Comparison of ENCODE assay signal across 10 cellular contexts in genomic region chr15:53962646-53963561, GRCh38. TPM values are rescaled to one million over a fixed set of nuclear protein-coding genes. Genes with fewer than 3 reads are reported as not detected.
DNase-seq lines count a peak whose midpoint lies in the region; ATAC-seq, FAIRE-seq and TF ChIP-seq lines count a peak whose summit lies in the region.
"Had no signal": no experiment of that assay in that cellular context is flagged by ENCODE, and none has a peak within 500 bp of the region (broad histone marks: within the 10 kb centered on the region; RNA-seq: fewer than 3 reads in every experiment).

No MANE protein-coding gene starts in this region.

- TF ChIP-seq RAD21 in K562 (CRISPR knock-in tag; conservative IDR thresholded peaks at IDR 0.05 in 1 of 2, IDR thresholded peaks at IDR 0.05 in 1 of 2) = peak; percentile 16 to 42; a peak in 1 of 4 replicates

- H3K79me1 ChIP-seq in mesendoderm (ENCODE audit: low read length) = no peaks in the 10 kb centered on the region

- H4K8ac ChIP-seq in mesendoderm (ENCODE audit: low read depth, low read length) = no peak overlapping the region

- CTCF ChIA-PET in K562 (lab: Yijun Ruan, JAX; ENCODE audit: low intra/inter-chr PET ratio) = interaction anchor here (0.7 kb wide), 1 partner anchor 1477 kb away, joined by 3 read pairs; no protein-coding TSS in a partner anchor

- H3K23ac ChIP-seq in mesendoderm (ENCODE audit: low read length) = no peak overlapping the region

- H3K9me1 ChIP-seq in K562 (ENCODE audit: control insufficient read depth, insufficient read depth, low read length) = no peaks in the 10 kb centered on the region

- no peak for ATAC-seq in K562
- ATAC-seq in HG02970 (IDR thresholded peaks at IDR 0.05; ENCODE audit: low FRiP score, unreplicated experiment) = no peak
- ATAC-seq in GM21825 (IDR thresholded peaks at IDR 0.05; ENCODE audit: unreplicated experiment) = no peak

- no peaks in the 10 kb centered on the region for H3K36me3 ChIP-seq in K562 (ENCODE audit: control insufficient read depth, insufficient read depth, low read length)
- no peaks in the 10 kb centered on the region for H3K36me3 ChIP-seq in mesendoderm (ENCODE audit: control insufficient read depth, insufficient read depth, low read length)

- H3K9ac ChIP-seq in K562 (ENCODE audit: insufficient read depth in 1 of 2, low read depth in 2 of 2, low read length in 2 of 2) = no peak overlapping the region
- H3K9ac ChIP-seq in mesendoderm (ENCODE audit: low read length) = no peak overlapping the region

- no peaks in the 10 kb centered on the region for H4K20me1 ChIP-seq in K562 (replicated peaks; ENCODE audit: control insufficient read depth, insufficient read depth, low read length)

- no peak overlapping the region for H4K5ac ChIP-seq in mesendoderm (ENCODE audit: low read length)

- H3K27ac ChIP-seq in K562 (ENCODE audit: extremely low read depth, low read depth, low read length) (no peak overlapping the region), mesendoderm (ENCODE audit: low read depth, low read length) (no peak overlapping the region)

- no peak overlapping the region for H2AFZ ChIP-seq in K562 (ENCODE audit: low read depth, low read length)

- H2BK5ac ChIP-seq in mesendoderm (ENCODE audit: low read length) = no peak overlapping the region

- H3K9me3 ChIP-seq in K562 (replicated peaks; ENCODE audit: control insufficient read depth, insufficient read depth, low read depth, low read length) = no peaks in the 10 kb centered on the region

- no peak overlapping the region for H2BK15ac ChIP-seq in mesendoderm (replicated peaks; ENCODE audit: low read depth)

- H3K27me3 ChIP-seq in K562 (ENCODE audit: control insufficient read depth in 2 of 2, insufficient read depth in 2 of 2, low read length in 2 of 2) = no peaks in the 10 kb centered on the region
- H3K27me3 ChIP-seq in mesendoderm (ENCODE audit: insufficient read depth, low read length, poor library complexity) = no peaks in the 10 kb centered on the region

- peak in 2 of 3 experiments; percentile 32 to 33; a peak in 2 of 6 replicates for TF ChIP-seq CTCF in K562 (IDR thresholded peaks at IDR 0.05 in 2 of 3, conservative IDR thresholded peaks at IDR 0.05 in 1 of 3; ENCODE audit: insufficient read depth in 2 of 3, low read depth in 1 of 3, low read length in 3 of 3)

- POLR2A ChIA-PET in K562 (lab: Yijun Ruan, JAX) = interaction anchor here (0.6 to 0.7 kb wide), 2 partner anchors 22 to 40 kb away, joined by 3 read pairs; no protein-coding TSS in a partner anchor

- TF ChIP-seq EP300 in K562 (IDR thresholded peaks at IDR 0.05; ENCODE audit: low read length) = no peak

- H3K4me2 ChIP-seq in K562 (ENCODE audit: insufficient read depth, low read length) (no peak overlapping the region), mesendoderm (ENCODE audit: low read length) (no peak overlapping the region)

- H2BK120ac ChIP-seq in mesendoderm (ENCODE audit: low read depth, low read length) = no peak overlapping the region

- DNase-seq in NCI-H82 (lab: John Stamatoyannopoulos, UW) (peak; percentile 68), NCI-H82 treated with DMSO at 0.1 percent for 48 hours (lab: John Stamatoyannopoulos, UW; ENCODE audit: unreplicated experiment) (no peak), NCI-H1092 (lab: John Stamatoyannopoulos, UW) (peak; percentile 0), K562 (ENCODE audit: extremely low read depth in 1 of 4, low spot score in 3 of 4) (peak in 1 of 4 experiments; percentile 13), mesendoderm (peak; percentile 40), COLO829 (ENCODE audit: low spot score) (no peak)

- H2AK5ac ChIP-seq in mesendoderm (ENCODE audit: low read length) = no peak overlapping the region

- no peak overlapping the region for H3K4ac ChIP-seq in mesendoderm (ENCODE audit: low read depth, low read length)

- FAIRE-seq in K562 (lab: Jason Lieb, UNC) = no peak
- FAIRE-seq: islet of Langerhans had no signal

- no peaks in the 10 kb centered on the region for H3K79me2 ChIP-seq in K562 (ENCODE audit: control insufficient read depth, insufficient read depth, low read length)
- H3K79me2 ChIP-seq in mesendoderm (ENCODE audit: control insufficient read depth, insufficient read depth, low read length) = no peaks in the 10 kb centered on the region

- in situ Hi-C loops in K562 (cut with MboI) = no loop called here

- no peak overlapping the region for H3K4me3 ChIP-seq in K562
- no peak overlapping the region for H3K4me3 ChIP-seq in mesendoderm (ENCODE audit: low read length)

- intact Hi-C loops in K562 (cut with micrococcal nuclease) = no loop called here

- WGBS in K562 (ENCODE audit: insufficient coverage, low coverage, missing lambda C conversion rate) = 0% methylated on average over 4 of the region's 4 CpGs
- WGBS in mesendoderm (ENCODE audit: extremely low coverage, insufficient coverage, low lambda C conversion rate) = no CpG with 5 or more reads among the region's 4 CpGs

- no peak overlapping the region for H3K56ac ChIP-seq in mesendoderm (ENCODE audit: low read length)

- no peak for TF ChIP-seq POLR2A in K562 (conservative IDR thresholded peaks at IDR 0.05)

- H3K4me1 ChIP-seq in K562 (replicated peaks in 1 of 2; ENCODE audit: control insufficient read depth in 2 of 2, insufficient read depth in 2 of 2, low read length in 2 of 2) (no peaks in the 10 kb centered on the region), mesendoderm (ENCODE audit: control insufficient read depth, low read depth, low read length) (no peaks in the 10 kb centered on the region)

- H3K18ac ChIP-seq in mesendoderm (ENCODE audit: low read length) = no peak overlapping the region

- BruUV-seq in K562 (replicated peaks; lab: Mats Ljungman, UMichigan) = no TSS peak

TF ChIP-seq in K562, 482 proteins besides CTCF, POLR2A, EP300 and RAD21:
- TF ChIP-seq ZC3H4 (CRISPR knock-in tag; IDR thresholded peaks at IDR 0.05; ENCODE audit: borderline replicate concordance) (no peak), CEBPG (CRISPR knock-in tag; IDR thresholded peaks at IDR 0.05) (no peak), CEBPG (tag; conservative IDR thresholded peaks at IDR 0.05 in 1 of 2, IDR thresholded peaks at IDR 0.05 in 1 of 2) (0 out of 4 replicates have a peak, but pooled peaks of 1 of the 2 experiments have one; percentile 2)

RNA-seq across cellular contexts. Expression of gene UNC13C, which starts 15.3 kb away (rescaled TPM):
- total RNA-seq in K562 (2011; cell fraction: chromatin; rRNA removed; ENCODE audit: low replicate concordance) = not detected in 2 replicates
- not detected in 2 replicates for total RNA-seq in K562 (2011; cell fraction: nucleolus; rRNA removed)
- not detected in 2 replicates for total RNA-seq in K562 (2011; cell fraction: nucleoplasm; rRNA removed)
- not detected in 2 replicates for total RNA-seq in K562 (2014; rRNA removed)
- not detected in 2 replicates for total RNA-seq in K562 (2014; rRNA removed; fragmentation: Illumina TruSeq; extraction: Trizol)
- total RNA-seq in K562 (2015; rRNA removed; fragmentation: Illumina TruSeq; extraction: Trizol) = not detected in 2 replicates
- not detected in 2 replicates for total RNA-seq in K562 (2021)
- not detected in 2 replicates for polyA plus RNA-seq in K562 (2011; rRNA removed)
- polyA plus RNA-seq in K562 (2011; cell fraction: cytosol; rRNA removed) = not detected in 2 replicates
- polyA plus RNA-seq in K562 (2011; cell fraction: nucleus; rRNA removed) = not detected in 2 replicates
- not detected in 2 replicates for polyA plus RNA-seq in K562 (2012)
- not detected in 2 replicates for polyA plus RNA-seq in K562 (2014; fragmentation: Illumina TruSeq; extraction: Trizol)
- not detected for polyA plus RNA-seq in K562 (2014; fragmentation: Nextera tagmentation; extraction: Ambion mirVana)
- polyA plus RNA-seq in K562 (2014; rRNA removed) = not detected in 2 replicates
- polyA minus RNA-seq in K562 (2011; rRNA and poly(A)+ RNA removed) = not detected in 2 replicates
- not detected in 2 replicates for polyA minus RNA-seq in K562 (2011; cell fraction: cytosol; rRNA and poly(A)+ RNA removed)
- polyA minus RNA-seq in K562 (2011; cell fraction: nucleus; rRNA and poly(A)+ RNA removed) = not detected in 2 replicates
- polyA plus RNA-seq in mesendoderm (2013, experiment 1 of 2) = 0.27 TPM
- polyA plus RNA-seq in mesendoderm (2013, experiment 2 of 2) = 0.38 TPM
- total RNA-seq: CD4-positive, CD25-positive, alpha-beta regulatory T cell had no signal
- polyA plus RNA-seq: CD4-positive, CD25-positive, alpha-beta regulatory T cell had no signal

Comparison
In these comparisons a context has a peak if more than half of its experiments do, and no peak if none do; other contexts are left out.
1. DNase-seq: peak in NCI-H82 (single experiment), NCI-H1092 (single experiment) and mesendoderm (single experiment); none in NCI-H82 treated with DMSO at 0.1 percent for 48 hours (single experiment) and COLO829 (single experiment).